In the genomic region with DNA sequence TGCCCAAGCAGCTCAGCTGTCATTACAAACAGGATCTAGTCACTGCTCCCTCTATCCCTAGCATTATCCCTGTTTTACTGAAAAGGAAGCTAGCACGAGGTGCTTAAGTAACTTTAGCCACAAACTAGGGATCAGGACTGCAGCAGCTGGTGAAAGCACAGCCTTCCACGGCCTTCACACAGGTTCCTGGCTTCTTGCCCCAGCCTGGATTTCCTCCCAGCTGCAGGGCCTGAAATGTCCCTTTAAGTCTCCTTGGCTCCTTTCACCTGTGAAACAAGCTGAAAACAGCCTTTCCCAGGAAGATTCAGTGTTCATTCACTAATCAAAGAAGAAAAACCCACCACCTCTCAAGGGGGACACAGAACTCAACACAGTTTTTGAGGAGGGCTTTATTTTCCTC, we compare ENCODE assay signal across 13 cellular contexts.
DNase-seq lines count a peak whose midpoint lies in the region; ATAC-seq, FAIRE-seq and TF ChIP-seq lines count a peak whose summit lies in the region.
"Had no signal": no experiment of that assay in that cellular context is flagged by ENCODE, and none has a peak within 500 bp of the region (broad histone marks: within the 10 kb centered on the region; RNA-seq: fewer than 3 reads in every experiment).

No MANE protein-coding gene starts in this region.

- H3K27me3 Mint-ChIP-seq in mesothelial cell of epicardium (ENCODE audit: low read depth): no peaks in the 10 kb centered on the region
- H3K27me3 Mint-ChIP-seq in stimulated activated naive B cell treated with anti-CD40 and anti-IgM and Interleukin-4, amounts not matched to agents 10 μg/mL and 1 μg/mL and 100 μg/mL, for 72 hours: no peaks in the 10 kb centered on the region
- H3K27me3 Mint-ChIP-seq in naive thymus-derived CD8-positive, alpha-beta T cell: peaks cover 0 to 9% (median 8%) of the 10 kb centered on the region in 5 donors
- H3K27me3 Mint-ChIP-seq: activated naive CD8-positive, alpha-beta T cell treated with anti-CD3 and anti-CD28 coated beads for 36 hours had no signal

- no peak for TF ChIP-seq RAD21 in H1 (IDR thresholded peaks at IDR 0.05 in 1 of 2, conservative IDR thresholded peaks at IDR 0.05 in 1 of 2; ENCODE audit: low read depth in 2 of 2, low read length in 2 of 2)

- H3K9me3 Mint-ChIP-seq in mesothelial cell of epicardium: peaks cover 30% of the 10 kb centered on the region
- peaks cover 15 to 16% of the 10 kb centered on the region in 2 donors for H3K9me3 Mint-ChIP-seq in stimulated activated naive B cell treated with anti-CD40 and anti-IgM and Interleukin-4, amounts not matched to agents 10 μg/mL and 1 μg/mL and 100 μg/mL, for 72 hours
- H3K9me3 Mint-ChIP-seq in naive thymus-derived CD8-positive, alpha-beta T cell: peaks cover 0 to 36% (median 17%) of the 10 kb centered on the region in 9 donors

- H3K27ac Mint-ChIP-seq in mesothelial cell of epicardium: peak overlapping the region; percentile 14
- no peak overlapping the region for H3K27ac Mint-ChIP-seq in stimulated activated naive B cell treated with anti-CD40 and anti-IgM and Interleukin-4, amounts not matched to agents 10 μg/mL and 1 μg/mL and 100 μg/mL, for 72 hours
- no peak overlapping the region for H3K27ac Mint-ChIP-seq in naive thymus-derived CD8-positive, alpha-beta T cell
- H3K27ac Mint-ChIP-seq: activated naive CD8-positive, alpha-beta T cell treated with anti-CD3 and anti-CD28 coated beads for 36 hours had no signal

- TF ChIP-seq EP300 in H1 (IDR thresholded peaks at IDR 0.05; ENCODE audit: borderline replicate concordance in 1 of 2, low read depth in 2 of 2, low read length in 2 of 2): no peak

- H2BK5ac ChIP-seq in H1 (ENCODE audit: low read depth, low read length): peak overlapping the region; percentile 63; the same call in 1 of the 2 replicates

- H3K4me2 ChIP-seq in H1 (ENCODE audit: insufficient read depth in 1 of 2, low read depth in 2 of 2, low read length in 2 of 2): peak overlapping the region; percentile 33 to 61

- H3K14ac ChIP-seq in H1 (ENCODE audit: insufficient read length): peak overlapping the region; percentile 6

- H3K4me1 ChIP-seq in H1 (replicated peaks in 1 of 4; ENCODE audit: control insufficient read depth in 3 of 4, insufficient read depth in 4 of 4, low read length in 3 of 4): peaks cover 0 to 23% (median 16%) of the 10 kb centered on the region in 4 experiments; a peak in 5 of 7 replicates
- H3K4me1 ChIP-seq: prostate gland had no signal

- H3K23ac ChIP-seq in H1 (ENCODE audit: insufficient read length): no peak overlapping the region

- H2BK20ac ChIP-seq in H1 (ENCODE audit: low read length): peak overlapping the region; percentile 91

- peak overlapping the region; percentile 72 for H4K5ac ChIP-seq in H1 (ENCODE audit: insufficient read length, low read depth, low read length)

- peak overlapping the region; percentile 3 for H2AK5ac ChIP-seq in H1 (ENCODE audit: low read depth, low read length)

- peaks cover 9% of the 10 kb centered on the region for H3K4me1 Mint-ChIP-seq in mesothelial cell of epicardium
- peaks cover 0 to 8% of the 10 kb centered on the region in 2 donors for H3K4me1 Mint-ChIP-seq in stimulated activated naive B cell treated with anti-CD40 and anti-IgM and Interleukin-4, amounts not matched to agents 10 μg/mL and 1 μg/mL and 100 μg/mL, for 72 hours
- H3K4me1 Mint-ChIP-seq in naive thymus-derived CD8-positive, alpha-beta T cell: peaks cover 0 to 8% (median 0%) of the 10 kb centered on the region in 4 donors
- H3K4me1 Mint-ChIP-seq: activated naive CD8-positive, alpha-beta T cell treated with anti-CD3 and anti-CD28 coated beads for 36 hours had no signal

- CTCF ChIA-PET in H1 (lab: Charles Lee; ENCODE audit: partially characterized antibody): interaction anchor here (0.5 to 2.1 kb wide), 9 partner anchors 10 to 913 kb away, joined by 3 to 15 read pairs (median 5); no protein-coding TSS in a partner anchor

- H2BK120ac ChIP-seq in H1 (replicated peaks; ENCODE audit: low read depth, low read length): peak overlapping the region; percentile 89

- no peaks in the 10 kb centered on the region; a peak in 2 of 7 replicates for H3K27me3 ChIP-seq in H1 (replicated peaks in 1 of 4; ENCODE audit: control insufficient read depth in 3 of 4, extremely low read depth in 1 of 4, insufficient read depth in 3 of 4, low read length in 3 of 4)

- FAIRE-seq in H1 (lab: Jason Lieb, UNC): peak; percentile 52

- POLR2A ChIA-PET in H1 (lab: Charles Lee; ENCODE audit: partially characterized antibody): no interaction called here
- POLR2A ChIA-PET in naive thymus-derived CD8-positive, alpha-beta T cell (lab: Charles Lee): no interaction called here

- peak overlapping the region; percentile 78 for H3K27ac ChIP-seq in H1 (ENCODE audit: low read depth, low read length)
- H3K27ac ChIP-seq: prostate gland had no signal

- no peak overlapping the region; the same call in 1 of the 2 replicates for H4K8ac ChIP-seq in H1 (ENCODE audit: extremely low read depth, insufficient read depth, low read length)

- peak overlapping the region; percentile 4 for H3K4ac ChIP-seq in H1 (replicated peaks; ENCODE audit: insufficient read length, low read depth, low read length)

- no peak overlapping the region for H2AFZ ChIP-seq in H1 (ENCODE audit: low read length)

- no peak overlapping the region; a peak in 1 of 8 replicates for H3K4me3 ChIP-seq in H1 (ENCODE audit: extremely low read depth in 1 of 4, insufficient read depth in 2 of 4, low read depth in 3 of 4, low read length in 4 of 4)
- H3K4me3 ChIP-seq: prostate gland had no signal

- H3K56ac ChIP-seq in H1 (replicated peaks; ENCODE audit: insufficient read length, low read depth, low read length): no peak overlapping the region

- peaks cover 0 to 10% (median 2%) of the 10 kb centered on the region in 4 experiments; a peak in 2 of 8 replicates for H3K36me3 ChIP-seq in H1 (ENCODE audit: control insufficient read depth in 2 of 4, insufficient read depth in 4 of 4, low read length in 3 of 4)
- H3K36me3 ChIP-seq: prostate gland had no signal

- H3K18ac ChIP-seq in H1 (ENCODE audit: extremely low read depth, low read length): peak overlapping the region; percentile 33

- H3K79me2 ChIP-seq in H1 (ENCODE audit: control insufficient read depth in 1 of 2, insufficient read depth in 2 of 2, low read length in 2 of 2): no peaks in the 10 kb centered on the region

- H2BK12ac ChIP-seq in H1 (ENCODE audit: low read depth, low read length): peak overlapping the region; percentile 96

- peaks cover 15 to 17% of the 10 kb centered on the region in 2 experiments; a peak in 3 of 4 replicates for H3K9me3 ChIP-seq in H1 (ENCODE audit: insufficient read depth in 2 of 2, low read depth in 1 of 2, low read length in 1 of 2)
- H3K9me3 ChIP-seq: prostate gland had no signal

- no peaks in the 10 kb centered on the region for H3K23me2 ChIP-seq in H1 (ENCODE audit: low read depth, low read length)

- peak overlapping the region; percentile 81 for H4K91ac ChIP-seq in H1 (replicated peaks; ENCODE audit: insufficient read length, low read length)

- no peak for ATAC-seq in stimulated activated naive B cell treated with anti-CD40 and anti-IgM and Interleukin-4, amounts not matched to agents 10 μg/mL and 1 μg/mL and 100 μg/mL, for 72 hours (replicated peaks)
- no peak for ATAC-seq in naive thymus-derived CD8-positive, alpha-beta T cell
- ATAC-seq in GM21360 (IDR thresholded peaks at IDR 0.05; ENCODE audit: unreplicated experiment): no peak

- 55% methylated on average over 2 of the region's 2 CpGs; no CpG with 5 or more reads in 1 of the 2 experiments for WGBS in H1 (ENCODE audit: extremely low coverage in 1 of 2, insufficient coverage in 1 of 2, insufficient read length in 1 of 2, insufficient replicate concordance in 2 of 2, low coverage in 1 of 2, low lambda C conversion rate in 2 of 2, missing lambda C conversion rate in 1 of 2), 2 experiments

- DNase-seq in Ammon's horn (ENCODE audit: low spot score) (peak; percentile 35), NCI-H1105 (lab: John Stamatoyannopoulos, UW) (peak; percentile 83), H1 (ENCODE audit: low read depth in 1 of 2, low spot score in 2 of 2) (peak in 1 of 2 experiments; percentile 53), mesothelial cell of epicardium (ENCODE audit: low spot score in 2 of 2, unreplicated experiment in 2 of 2) (peak in 1 of 2 experiments; percentile 47), A172 (ENCODE audit: low spot score) (no peak)
- DNase-seq in stimulated activated naive B cell treated with anti-CD40 and anti-IgM and Interleukin-4, amounts not matched to agents 10 μg/mL and 1 μg/mL and 100 μg/mL, for 72 hours: no peak
- no peak for DNase-seq in naive thymus-derived CD8-positive, alpha-beta T cell
- DNase-seq: activated CD4-positive, alpha-beta T cell treated with anti-CD3 and anti-CD28 coated beads for 48 hours; activated naive CD8-positive, alpha-beta T cell treated with anti-CD3 and anti-CD28 coated beads for 36 hours; NCI-H226; SIG-M5 had no signal

- H3K4me3 Mint-ChIP-seq in mesothelial cell of epicardium: no peak overlapping the region
- H3K4me3 Mint-ChIP-seq in stimulated activated naive B cell treated with anti-CD40 and anti-IgM and Interleukin-4, amounts not matched to agents 10 μg/mL and 1 μg/mL and 100 μg/mL, for 72 hours: no peak overlapping the region
- no peak overlapping the region for H3K4me3 Mint-ChIP-seq in naive thymus-derived CD8-positive, alpha-beta T cell
- H3K4me3 Mint-ChIP-seq: activated naive CD8-positive, alpha-beta T cell treated with anti-CD3 and anti-CD28 coated beads for 36 hours had no signal

- H2BK15ac ChIP-seq in H1 (ENCODE audit: low read length): no peak overlapping the region

- H3K9ac ChIP-seq in H1 (replicated peaks in 1 of 4; ENCODE audit: extremely low read depth in 1 of 4, low read depth in 3 of 4, low read length in 3 of 4): peak overlapping the region in 2 of 4 experiments; percentile 1 to 53; a peak in 4 of 7 replicates

- H4K20me1 ChIP-seq in H1 (replicated peaks in 1 of 2; ENCODE audit: control insufficient read depth in 1 of 2, insufficient read depth in 2 of 2, low read length in 2 of 2): no peaks in the 10 kb centered on the region

- TF ChIP-seq POLR2A in H1 (IDR thresholded peaks at IDR 0.05; ENCODE audit: control extremely low read depth in 1 of 2, low read depth in 2 of 2, low read length in 2 of 2): no peak

- no peaks in the 10 kb centered on the region for H3K79me1 ChIP-seq in H1 (ENCODE audit: low read depth, low read length)

- TF ChIP-seq CTCF in H1 (IDR thresholded peaks at IDR 0.05; ENCODE audit: control extremely low read depth in 1 of 3, insufficient read depth in 1 of 3, low read depth in 1 of 3, low read length in 3 of 3): no peak
- no peak for TF ChIP-seq CTCF in mesothelial cell of epicardium (IDR thresholded peaks at IDR 0.05; ENCODE audit: unreplicated experiment)

- peaks cover 11% of the 10 kb centered on the region for H3K36me3 Mint-ChIP-seq in mesothelial cell of epicardium
- no peaks in the 10 kb centered on the region for H3K36me3 Mint-ChIP-seq in stimulated activated naive B cell treated with anti-CD40 and anti-IgM and Interleukin-4, amounts not matched to agents 10 μg/mL and 1 μg/mL and 100 μg/mL, for 72 hours
- H3K36me3 Mint-ChIP-seq in naive thymus-derived CD8-positive, alpha-beta T cell: peaks cover 0 to 29% (median 5%) of the 10 kb centered on the region in 3 donors
- H3K36me3 Mint-ChIP-seq: activated naive CD8-positive, alpha-beta T cell treated with anti-CD3 and anti-CD28 coated beads for 36 hours had no signal

TF ChIP-seq in H1, 55 proteins besides CTCF, POLR2A, EP300 and RAD21 (continues in another document):
- TF ChIP-seq NRF1 (IDR thresholded peaks at IDR 0.05; ENCODE audit: low read depth, low read length) (no peak), BRCA1 (IDR thresholded peaks at IDR 0.05; ENCODE audit: low read depth, low read length) (no peak)

Comparison
In these comparisons a context has a peak if more than half of its experiments do, and no peak if none do; other contexts are left out.
1. DNase-seq: peak in Ammon's horn (single experiment) and NCI-H1105 (single experiment); none in stimulated activated naive B cell treated with anti-CD40 and anti-IgM and Interleukin-4, amounts not matched to agents 10 μg/mL and 1 μg/mL and 100 μg/mL, for 72 hours (single experiment), A172 (single experiment) and naive thymus-derived CD8-positive, alpha-beta T cell (0 of 10).